In genomic region chr19:43779147-43779819, GRCh38 we compare ENCODE assay signal across 10 cellular contexts. TPM values are rescaled to one million over a fixed set of nuclear protein-coding genes. Genes with fewer than 3 reads are reported as not detected.
A peak's percentile ranks its signal among the peaks of the same experiment; 100 is the strongest.
DNase-seq lines count a peak whose midpoint lies in the region; ATAC-seq and TF ChIP-seq lines count a peak whose summit lies in the region.
"Had no signal": no experiment of that assay in that cellular context is flagged by ENCODE, and none has a peak within 500 bp of the region (broad histone marks: within the 10 kb centered on the region; RNA-seq: fewer than 3 reads in every experiment).

No MANE protein-coding gene starts in this region.

- H3F3A ChIP-seq in PC-3 (ENCODE audit: low read length, unreplicated experiment): no peaks in the 10 kb centered on the region

- peaks cover 47% of the 10 kb centered on the region for H3K79me2 ChIP-seq in PC-3 (ENCODE audit: low read length)
- H3K79me2 ChIP-seq in H9 (ENCODE audit: insufficient read depth, low read length): no peaks in the 10 kb centered on the region

- POLR2A ChIA-PET in activated CD4-positive, alpha-beta T cell treated with anti-CD3 and anti-CD28 coated beads for 36 hours (lab: Charles Lee): interaction anchor here (2.3 kb wide), 1 partner anchor 13 kb away, joined by 7 read pairs; no protein-coding TSS in a partner anchor
- POLR2A ChIA-PET in PC-3 (lab: Charles Lee; ENCODE audit: unreplicated experiment): no interaction called here

- no peak overlapping the region for H3K18ac ChIP-seq in H9 (ENCODE audit: insufficient read length, low read depth, low read length)

- H3K4ac ChIP-seq in H9 (ENCODE audit: low read depth, low read length): no peak overlapping the region

- H3K27ac Mint-ChIP-seq in activated CD4-positive, alpha-beta T cell treated with anti-CD3 and anti-CD28 coated beads for 36 hours: peak overlapping the region; percentile 94
- peak overlapping the region; percentile 70 to 89 for H3K27ac Mint-ChIP-seq in effector memory CD8-positive, alpha-beta T cell
- H3K27ac Mint-ChIP-seq in H9: no peak overlapping the region; a peak in 1 of 7 replicates

- no peak for DNase-seq in activated CD4-positive, alpha-beta T cell treated with anti-CD3 and anti-CD28 coated beads for 36 hours
- no peak for DNase-seq in activated CD4-positive, alpha-beta T cell treated with anti-CD3 and anti-CD28 coated beads for 1 hour
- no peak for DNase-seq in PC-3
- DNase-seq in effector memory CD8-positive, alpha-beta T cell: no peak
- DNase-seq in stomach: peak; percentile 68
- no peak for DNase-seq in H9
- DNase-seq in SIG-M5 (lab: John Stamatoyannopoulos, UW): no peak
- DNase-seq: glutamatergic neuron, ovary had no signal

- no peak overlapping the region for H4K8ac ChIP-seq in H9 (replicated peaks; ENCODE audit: insufficient read length, low read depth, low read length)

- H3K36me3 Mint-ChIP-seq in activated CD4-positive, alpha-beta T cell treated with anti-CD3 and anti-CD28 coated beads for 36 hours (ENCODE audit: low read depth): peaks cover 50% of the 10 kb centered on the region
- H3K36me3 Mint-ChIP-seq in effector memory CD8-positive, alpha-beta T cell (ENCODE audit: insufficient read depth): peaks cover 3% of the 10 kb centered on the region
- no peaks in the 10 kb centered on the region; a peak in 1 of 7 replicates for H3K36me3 Mint-ChIP-seq in H9 (ENCODE audit: insufficient read depth in 1 of 3, low read depth in 3 of 3)

- CTCF ChIA-PET in activated CD4-positive, alpha-beta T cell treated with anti-CD3 and anti-CD28 coated beads for 36 hours (lab: Charles Lee): interaction anchor here (0.6 to 5.0 kb wide), 11 partner anchors 8 to 111 kb away, joined by 3 to 55 read pairs (median 5); partner anchors contain the start of gene SMG9
- CTCF ChIA-PET in PC-3 (lab: Charles Lee): interaction anchor here (2.2 kb wide), 1 partner anchor 11 kb away, joined by 7 read pairs; no protein-coding TSS in a partner anchor

- H3K27ac ChIP-seq in PC-3 (ENCODE audit: low read length): 0 out of 2 replicates have a peak overlapping the region, but pooled peaks have one; percentile 0
- H3K27ac ChIP-seq in stomach: peak overlapping the region; percentile 74 to 90 (median 82)
- no peak overlapping the region for H3K27ac ChIP-seq in H9 (ENCODE audit: insufficient read length, low read depth, low read length)
- H3K27ac ChIP-seq: ovary had no signal

- no peaks in the 10 kb centered on the region for H3K27me3 ChIP-seq in PC-3 (ENCODE audit: low read length)
- H3K27me3 ChIP-seq in stomach: peaks cover 0 to 55% (median 0%) of the 10 kb centered on the region in 3 donors
- H3K27me3 ChIP-seq in H9 (ENCODE audit: insufficient read depth, low read length): no peaks in the 10 kb centered on the region; the same call in 1 of the 2 replicates
- H3K27me3 ChIP-seq: ovary had no signal

- no peak overlapping the region for H2BK20ac ChIP-seq in H9 (ENCODE audit: low read depth, low read length, poor library complexity, severe bottlenecking)

- H2AK5ac ChIP-seq in H9 (ENCODE audit: insufficient read length, low read length): no peak overlapping the region

- no peak overlapping the region for H3K14ac ChIP-seq in H9 (ENCODE audit: insufficient read depth, low read length)

- peak overlapping the region; percentile 78 for H3K4me3 Mint-ChIP-seq in activated CD4-positive, alpha-beta T cell treated with anti-CD3 and anti-CD28 coated beads for 36 hours
- H3K4me3 Mint-ChIP-seq in effector memory CD8-positive, alpha-beta T cell: peak overlapping the region; percentile 57 to 69
- H3K4me3 Mint-ChIP-seq in H9: 0 out of 5 replicates have a peak overlapping the region, but pooled peaks of 1 of the 2 experiments have one; percentile 18

- peak overlapping the region; percentile 87; the same call in 1 of the 2 replicates for H3K9ac ChIP-seq in PC-3 (ENCODE audit: low read length)
- no peak overlapping the region for H3K9ac ChIP-seq in H9 (ENCODE audit: extremely low read depth, insufficient read length, low read length)

- H3K23me2 ChIP-seq in H9 (ENCODE audit: insufficient read length, low read depth, low read length, poor library complexity, severe bottlenecking): no peaks in the 10 kb centered on the region

- H2BK12ac ChIP-seq in H9 (ENCODE audit: insufficient read length, low read depth, low read length): no peak overlapping the region

- no peak overlapping the region for H2AFZ ChIP-seq in PC-3 (ENCODE audit: low read length)
- no peak overlapping the region for H2AFZ ChIP-seq in H9 (ENCODE audit: low read length)

- H3K9me2 ChIP-seq in PC-3 (replicated peaks; ENCODE audit: low read length): no peaks in the 10 kb centered on the region

- peaks cover 45% of the 10 kb centered on the region for H3K4me1 ChIP-seq in PC-3 (ENCODE audit: insufficient read depth, low read length)
- peaks cover 35 to 96% (median 48%) of the 10 kb centered on the region in 4 donors for H3K4me1 ChIP-seq in stomach
- peaks cover 4% of the 10 kb centered on the region; the same call in 1 of the 2 replicates for H3K4me1 ChIP-seq in H9 (ENCODE audit: insufficient read depth, low read length)

- no peak for TF ChIP-seq CTCF in PC-3 (conservative IDR thresholded peaks at IDR 0.05; ENCODE audit: low read depth, low read length)
- TF ChIP-seq CTCF in stomach (IDR thresholded peaks at IDR 0.05): no peak
- TF ChIP-seq CTCF in H9 (conservative IDR thresholded peaks at IDR 0.05): no peak

- no peak overlapping the region for H4K5ac ChIP-seq in H9 (ENCODE audit: insufficient read length, low read depth, low read length)

- no peak overlapping the region for H3K56ac ChIP-seq in H9 (ENCODE audit: insufficient read length, low read depth, low read length)

- H3T11ph ChIP-seq in H9 (ENCODE audit: low read length): no peak overlapping the region

- 17 to 41% (median 24%) methylated on average over 4 to 16 of the region's 16 CpGs for WGBS in stomach, 5 donors
- no CpG with 5 or more reads among the region's 16 CpGs for WGBS in H9 (ENCODE audit: extremely low coverage, insufficient read length, low lambda C conversion rate)

- no peak overlapping the region for H3K23ac ChIP-seq in H9 (ENCODE audit: insufficient read length, low read depth, low read length)

- H3K4me2 ChIP-seq in PC-3 (ENCODE audit: low read length) (peak overlapping the region; percentile 96), H9 (ENCODE audit: insufficient read depth, insufficient read length, low read length) (no peak overlapping the region)

- H4K20me1 ChIP-seq in PC-3 (ENCODE audit: low read length) (no peaks in the 10 kb centered on the region), H9 (ENCODE audit: control insufficient read depth, insufficient read depth, insufficient read length) (no peaks in the 10 kb centered on the region)

- H3K4me1 Mint-ChIP-seq in activated CD4-positive, alpha-beta T cell treated with anti-CD3 and anti-CD28 coated beads for 36 hours: peaks cover 72% of the 10 kb centered on the region
- peaks cover 39 to 54% of the 10 kb centered on the region in 2 donors for H3K4me1 Mint-ChIP-seq in effector memory CD8-positive, alpha-beta T cell (ENCODE audit: low read depth in 2 of 2)
- H3K4me1 Mint-ChIP-seq in H9: peaks cover 33 to 46% of the 10 kb centered on the region in 2 experiments

- no peaks in the 10 kb centered on the region for H3K9me3 Mint-ChIP-seq in activated CD4-positive, alpha-beta T cell treated with anti-CD3 and anti-CD28 coated beads for 36 hours (ENCODE audit: low read depth)
- H3K9me3 Mint-ChIP-seq in effector memory CD8-positive, alpha-beta T cell: no peaks in the 10 kb centered on the region
- no peaks in the 10 kb centered on the region; a peak in 2 of 5 replicates for H3K9me3 Mint-ChIP-seq in H9

- H3K4me3 ChIP-seq in PC-3 (ENCODE audit: low read length): peak overlapping the region; percentile 80
- H3K4me3 ChIP-seq in stomach: peak overlapping the region; percentile 14 to 38 (median 31)
- H3K4me3 ChIP-seq: ovary had no signal

- intact Hi-C loops in activated CD4-positive, alpha-beta T cell treated with anti-CD3 and anti-CD28 coated beads for 36 hours (cut with DNase I, micrococcal nuclease): no loop called here
- intact Hi-C loops in PC-3 (cut with micrococcal nuclease) (no loop called here), stomach (cut with DNase I; ENCODE audit: low total_unique reads) (no loop called here)

- H2BK120ac ChIP-seq in H9 (ENCODE audit: low read depth, low read length, poor library complexity, severe bottlenecking): no peak overlapping the region

- no peak for ATAC-seq in activated CD4-positive, alpha-beta T cell treated with anti-CD3 and anti-CD28 coated beads for 36 hours
- ATAC-seq in PC-3 (no peak), HG03159 (IDR thresholded peaks at IDR 0.05; ENCODE audit: unreplicated experiment) (no peak)
- ATAC-seq in effector memory CD8-positive, alpha-beta T cell (replicated peaks): no peak

- TF ChIP-seq EP300 in stomach (IDR thresholded peaks at IDR 0.05): no peak

- TF ChIP-seq POLR2A in stomach (IDR thresholded peaks at IDR 0.05): no peak

- H3K9me3 ChIP-seq in PC-3 (ENCODE audit: low read length) (no peaks in the 10 kb centered on the region), stomach (no peaks in the 10 kb centered on the region), H9 (ENCODE audit: control insufficient read depth, low read depth, low read length) (no peaks in the 10 kb centered on the region)
- H3K9me3 ChIP-seq: ovary had no signal

- H4K91ac ChIP-seq in H9 (ENCODE audit: insufficient read length, low read depth, low read length): no peak overlapping the region

- BruUV-seq in PC-3 (replicated peaks; lab: Mats Ljungman, UMichigan): TSS peak; percentile 23

- H2BK5ac ChIP-seq in H9 (ENCODE audit: insufficient read length, low read length): no peak overlapping the region

- H3K36me3 ChIP-seq in PC-3 (ENCODE audit: low read depth, low read length): no peaks in the 10 kb centered on the region
- no peaks in the 10 kb centered on the region for H3K36me3 ChIP-seq in stomach
- H3K36me3 ChIP-seq: ovary had no signal

- no peaks in the 10 kb centered on the region for H3K27me3 Mint-ChIP-seq in activated CD4-positive, alpha-beta T cell treated with anti-CD3 and anti-CD28 coated beads for 36 hours
- peaks cover 18 to 35% of the 10 kb centered on the region in 2 donors for H3K27me3 Mint-ChIP-seq in effector memory CD8-positive, alpha-beta T cell
- peaks cover 48% of the 10 kb centered on the region for H3K27me3 Mint-ChIP-seq in H9 (ENCODE audit: low read depth)

- no peak overlapping the region for H2BK15ac ChIP-seq in H9 (ENCODE audit: low read depth, low read length)

- no peaks in the 10 kb centered on the region for H3K79me1 ChIP-seq in H9 (ENCODE audit: insufficient read depth, low read depth, low read length, poor library complexity, severe bottlenecking)

RNA-seq across cellular contexts. Expression of gene KCNN4, which starts 1.5 kb away (rescaled TPM):
- total RNA-seq in activated CD4-positive, alpha-beta T cell treated with anti-CD3 and anti-CD28 coated beads for 36 hours: 100 to 1,000 TPM; 103 to 110 TPM
- total RNA-seq in PC-3 (2014; rRNA removed): 45.7 and 57.7 TPM in 2 replicates
- total RNA-seq in stomach: 100 to 1,000 TPM in 1 of 5 donors, 10 to 100 TPM in 3, 1 to 10 TPM in 1; 3.1 to 222 (median 32.7) TPM
- 10 to 100 TPM in 1 of 3 donors, 1 to 10 TPM in 2; 7.6 to 22.4 (median 8.6) TPM for polyA plus RNA-seq in stomach
- 0.26 TPM in 1 of 2 replicates, not detected in the other for total RNA-seq in H9 (2021)

RNA-seq across cellular contexts. Expression of gene LYPD5, which starts 23.0 kb away (rescaled TPM):
- 1 to 10 TPM in 1 of 2 experiments, under 1 TPM in 1; 0.86 to 1.2 TPM for total RNA-seq in activated CD4-positive, alpha-beta T cell treated with anti-CD3 and anti-CD28 coated beads for 36 hours
- total RNA-seq in PC-3 (2014; rRNA removed): 0.35 and 6.8 TPM in 2 replicates
- under 1 TPM in 1 of 5 donors, not detected in 4; 0.43 TPM for total RNA-seq in stomach
- polyA plus RNA-seq in stomach: 1 to 10 TPM in 2 of 3 donors, under 1 TPM in 1; 0.61 to 3.9 (median 2.6) TPM
- total RNA-seq in H9 (2021): 0.50 TPM in 2 replicates

RNA-seq across cellular contexts. Expression of gene SMG9, which starts 24.5 kb away (rescaled TPM):
- 10 to 100 TPM; 64.4 to 65.2 TPM for total RNA-seq in activated CD4-positive, alpha-beta T cell treated with anti-CD3 and anti-CD28 coated beads for 36 hours
- total RNA-seq in PC-3 (2014; rRNA removed) (48.8 and 49.1 TPM in 2 replicates), stomach (10 to 100 TPM in 3 of 5 donors, 1 to 10 TPM in 2; 3.5 to 59.4 (median 11.3) TPM), H9 (2021) (47.9 and 52.2 TPM in 2 replicates)
- polyA plus RNA-seq in stomach: 10 to 100 TPM; 11.8 to 27.9 (median 22.1) TPM

RNA-seq across cellular contexts. Expression of gene ZNF283, which starts 47.8 kb away (rescaled TPM):
- 1 to 10 TPM; 5.4 to 6.8 TPM for total RNA-seq in activated CD4-positive, alpha-beta T cell treated with anti-CD3 and anti-CD28 coated beads for 36 hours
- total RNA-seq in PC-3 (2014; rRNA removed): 3.0 and 4.0 TPM in 2 replicates
- 10 to 100 TPM in 2 of 5 donors, 1 to 10 TPM in 2, not detected in 1; 4.2 to 46.6 (median 7.8) TPM for total RNA-seq in stomach
- 1 to 10 TPM in 2 of 3 donors, under 1 TPM in 1; 0.61 to 2.2 (median 1.3) TPM for polyA plus RNA-seq in stomach
- total RNA-seq in H9 (2021): 10.4 and 11.6 TPM in 2 replicates

Comparison
In these comparisons a context has a peak if more than half of its experiments do, and no peak if none do; other contexts are left out.
1. H3K27ac Mint-ChIP-seq: peak in activated CD4-positive, alpha-beta T cell treated with anti-CD3 and anti-CD28 coated beads for 36 hours (single experiment) and effector memory CD8-positive, alpha-beta T cell (2 of 2); none in H9 (0 of 3).